1 cellular context compared by ENCODE assay signal in genomic region chr5:173623296-173623771, GRCh38.
TF ChIP-seq lines count a peak whose summit lies in the region.

No MANE protein-coding gene starts in this region.

TF ChIP-seq in HepG2, 621 proteins besides CTCF, POLR2A, EP300 and RAD21 (continued from another document and continues in another):
- TF ChIP-seq SOX5 (CRISPR knock-in tag; IDR thresholded peaks at IDR 0.05; ENCODE audit: borderline replicate concordance) (peak; percentile 89), KDM6A (CRISPR knock-in tag; IDR thresholded peaks at IDR 0.05; ENCODE audit: low read depth) (peak; percentile 67), ZNF503 (CRISPR knock-in tag; IDR thresholded peaks at IDR 0.05) (peak; percentile 71; the same call in 1 of the 2 replicates), SKIL (CRISPR knock-in tag; IDR thresholded peaks at IDR 0.05; ENCODE audit: borderline replicate concordance) (peak; percentile 35; the same call in 1 of the 2 replicates), GATAD2A (CRISPR knock-in tag; IDR thresholded peaks at IDR 0.05) (peak; percentile 91), FOXA1 (IDR thresholded peaks at IDR 0.05) (no peak), FOXA1 (CRISPR knock-in tag; IDR thresholded peaks at IDR 0.05) (peak; percentile 32; the same call in 1 of the 2 replicates), ZNF331 (CRISPR knock-in tag; IDR thresholded peaks at IDR 0.05) (peak; percentile 31; the same call in 1 of the 2 replicates), ZNF362 (CRISPR knock-in tag; IDR thresholded peaks at IDR 0.05; ENCODE audit: borderline replicate concordance) (peak; percentile 27; the same call in 1 of the 2 replicates), RCOR2 (CRISPR knock-in tag; IDR thresholded peaks at IDR 0.05) (peak; percentile 64; the same call in 1 of the 2 replicates), EHMT2 (IDR thresholded peaks at IDR 0.05; ENCODE audit: borderline replicate concordance, low read depth, low read length) (no peak), ELF3 (CRISPR knock-in tag; IDR thresholded peaks at IDR 0.05) (peak; percentile 62), ZNF350 (CRISPR knock-in tag; IDR thresholded peaks at IDR 0.05; ENCODE audit: borderline replicate concordance, low read depth) (peak; percentile 18; the same call in 1 of the 2 replicates), DMAP1 (CRISPR knock-in tag; IDR thresholded peaks at IDR 0.05) (no peak), ZSCAN25 (CRISPR knock-in tag; IDR thresholded peaks at IDR 0.05) (peak; percentile 59; the same call in 1 of the 2 replicates), CBX2 (IDR thresholded peaks at IDR 0.05; ENCODE audit: low read depth, low read length) (no peak), CBX2 (CRISPR knock-in tag; IDR thresholded peaks at IDR 0.05; ENCODE audit: low read depth) (no peak), HOMEZ (CRISPR knock-in tag; IDR thresholded peaks at IDR 0.05; ENCODE audit: low read depth) (peak; percentile 16; the same call in 1 of the 2 replicates), FOXP1 (IDR thresholded peaks at IDR 0.05) (no peak), FOXP1 (CRISPR knock-in tag; IDR thresholded peaks at IDR 0.05) (peak; percentile 77; the same call in 1 of the 2 replicates), HMGXB3 (CRISPR knock-in tag; IDR thresholded peaks at IDR 0.05; ENCODE audit: borderline replicate concordance) (no peak; the same call in 1 of the 2 replicates), MEIS2 (CRISPR knock-in tag; IDR thresholded peaks at IDR 0.05) (peak; percentile 38; the same call in 1 of the 2 replicates), PPARG (CRISPR knock-in tag; conservative IDR thresholded peaks at IDR 0.05) (0 out of 2 replicates have a peak, but pooled peaks have one; percentile 22), RARA (CRISPR knock-in tag; IDR thresholded peaks at IDR 0.05) (peak; percentile 65), PHF21A (CRISPR knock-in tag; IDR thresholded peaks at IDR 0.05) (peak; percentile 90), ARID4A (CRISPR knock-in tag; IDR thresholded peaks at IDR 0.05; ENCODE audit: borderline replicate concordance) (peak; percentile 51; the same call in 1 of the 2 replicates), ZBTB25 (CRISPR knock-in tag; IDR thresholded peaks at IDR 0.05) (no peak), ZNF33B (CRISPR knock-in tag; IDR thresholded peaks at IDR 0.05) (0 out of 2 replicates have a peak, but pooled peaks have one; percentile 46), JUND (CRISPR knock-in tag; IDR thresholded peaks at IDR 0.05) (0 out of 2 replicates have a peak, but pooled peaks have one; percentile 14), ESRRA (CRISPR knock-in tag; IDR thresholded peaks at IDR 0.05; ENCODE audit: low read depth) (peak; percentile 42; the same call in 1 of the 2 replicates), TFDP1 (CRISPR knock-in tag; IDR thresholded peaks at IDR 0.05; ENCODE audit: borderline replicate concordance) (no peak), FOSL2 (CRISPR knock-in tag; IDR thresholded peaks at IDR 0.05) (peak; percentile 61), ZNF777 (CRISPR knock-in tag; IDR thresholded peaks at IDR 0.05) (0 out of 2 replicates have a peak, but pooled peaks have one; percentile 20), AHR (CRISPR knock-in tag; IDR thresholded peaks at IDR 0.05) (no peak), RFX5 (IDR thresholded peaks at IDR 0.05; ENCODE audit: low read depth, low read length) (no peak), ZNF280D (CRISPR knock-in tag; IDR thresholded peaks at IDR 0.05) (peak; percentile 34; the same call in 1 of the 2 replicates), MAZ (IDR thresholded peaks at IDR 0.05; ENCODE audit: borderline replicate concordance, low read depth, low read length) (no peak), MAZ (CRISPR knock-in tag; IDR thresholded peaks at IDR 0.05; ENCODE audit: low read depth) (0 out of 2 replicates have a peak, but pooled peaks have one; percentile 19)
